15 cellular contexts compared by ENCODE assay signal in the genomic region with DNA sequence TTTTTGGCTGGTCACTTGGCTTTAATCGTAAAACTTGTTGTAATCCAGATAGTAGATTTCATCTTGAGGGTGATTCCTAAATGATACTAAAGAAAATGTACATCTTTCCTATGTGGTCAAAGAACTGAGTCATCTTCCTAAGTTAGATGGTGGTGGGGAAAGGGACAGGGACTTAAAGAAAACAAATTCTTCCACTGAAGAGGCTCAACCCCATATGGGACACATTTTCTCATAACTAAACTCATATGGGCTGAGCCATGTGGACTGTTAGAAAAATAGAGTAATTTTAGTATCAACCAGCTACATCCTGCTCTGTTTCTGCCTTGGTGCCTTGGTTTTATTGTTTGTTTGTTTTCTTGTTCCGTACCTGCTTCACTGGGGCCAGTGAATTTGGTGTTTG.
A peak's percentile ranks its signal among the peaks of the same experiment; 100 is the strongest.
DNase-seq lines count a peak whose midpoint lies in the region; ATAC-seq and TF ChIP-seq lines count a peak whose summit lies in the region.
"Had no signal": no experiment of that assay in that cellular context is flagged by ENCODE, and none has a peak within 500 bp of the region (broad histone marks: within the 10 kb centered on the region; RNA-seq: fewer than 3 reads in every experiment).

No MANE protein-coding gene starts in this region.

- no peak for ATAC-seq in GM23338
- ATAC-seq: A549; CD8-positive, alpha-beta T cell; HCT116 had no signal

- peaks cover 14% of the 10 kb centered on the region for H3K9me3 Mint-ChIP-seq in activated naive CD4-positive, alpha-beta T cell treated with anti-CD3 and anti-CD28 coated beads, Interleukin-2, amount 50 U/mL, for 24 hours
- no peaks in the 10 kb centered on the region for H3K9me3 Mint-ChIP-seq in GM23338
- H3K9me3 Mint-ChIP-seq in activated T-helper 1 cell treated with anti-CD3 and anti-CD28 coated beads, Interleukin-12 subunit alpha, Interleukin-12 subunit beta, Interleukin-2, Interleukin-4 antibody, amounts not matched to agents 30 ng/mL and 10 ng/mL and 1 ng/mL, durations not matched to agents 14 hours and 24 hours and 36 hours = no peaks in the 10 kb centered on the region
- no peaks in the 10 kb centered on the region for H3K9me3 Mint-ChIP-seq in nephron progenitor cell
- no peaks in the 10 kb centered on the region for H3K9me3 Mint-ChIP-seq in Calu3 (ENCODE audit: low read depth, unreplicated experiment)
- H3K9me3 Mint-ChIP-seq: CD8-positive, alpha-beta T cell had no signal

- no peaks in the 10 kb centered on the region for H3F3A ChIP-seq in GM23338 (replicated peaks; ENCODE audit: low read depth)

- CTCF ChIA-PET in Calu3 (lab: Charles Lee) = no interaction called here

- H2AFZ ChIP-seq in GM23338 = peak overlapping the region; percentile 8; the same call in 1 of the 2 replicates

- TF ChIP-seq CTCF in GM23338 (conservative IDR thresholded peaks at IDR 0.05; ENCODE audit: low read depth in 2 of 2) = no peak
- no peak for TF ChIP-seq CTCF in nephron progenitor cell (IDR thresholded peaks at IDR 0.05)
- no peak for TF ChIP-seq CTCF in Calu3 (IDR thresholded peaks at IDR 0.05; ENCODE audit: unreplicated experiment)

- H3K4me3 Mint-ChIP-seq in activated naive CD4-positive, alpha-beta T cell treated with anti-CD3 and anti-CD28 coated beads, Interleukin-2, amount 50 U/mL, for 24 hours = no peak overlapping the region
- H3K4me3 Mint-ChIP-seq in GM23338 (no peak overlapping the region), nephron progenitor cell (no peak overlapping the region), Calu3 (ENCODE audit: low read depth, unreplicated experiment) (no peak overlapping the region)
- H3K4me3 Mint-ChIP-seq in activated T-helper 1 cell treated with anti-CD3 and anti-CD28 coated beads, Interleukin-12 subunit alpha, Interleukin-12 subunit beta, Interleukin-2, Interleukin-4 antibody, amounts not matched to agents 30 ng/mL and 10 ng/mL and 1 ng/mL, durations not matched to agents 14 hours and 24 hours and 36 hours = no peak overlapping the region
- H3K4me3 Mint-ChIP-seq: CD14-positive monocyte; CD8-positive, alpha-beta T cell had no signal

- H3K36me3 ChIP-seq in GM23338 (ENCODE audit: insufficient read depth) = no peaks in the 10 kb centered on the region

- H3K4me1 ChIP-seq in GM23338 (ENCODE audit: insufficient read depth) = peaks cover 21% of the 10 kb centered on the region
- H3K4me1 ChIP-seq: A549 had no signal

- no TSS peak for BruUV-seq in Calu3 (replicated peaks; lab: Mats Ljungman, UMichigan)

- no peaks in the 10 kb centered on the region for H3K27me3 Mint-ChIP-seq in activated naive CD4-positive, alpha-beta T cell treated with anti-CD3 and anti-CD28 coated beads, Interleukin-2, amount 50 U/mL, for 24 hours
- peaks cover 3% of the 10 kb centered on the region for H3K27me3 Mint-ChIP-seq in GM23338 (ENCODE audit: insufficient read depth, low read depth, poor library complexity)
- H3K27me3 Mint-ChIP-seq in activated T-helper 1 cell treated with anti-CD3 and anti-CD28 coated beads, Interleukin-12 subunit alpha, Interleukin-12 subunit beta, Interleukin-2, Interleukin-4 antibody, amounts not matched to agents 30 ng/mL and 10 ng/mL and 1 ng/mL, durations not matched to agents 14 hours and 24 hours and 36 hours (ENCODE audit: insufficient read depth) = no peaks in the 10 kb centered on the region
- peaks cover 2% of the 10 kb centered on the region for H3K27me3 Mint-ChIP-seq in nephron progenitor cell (ENCODE audit: low read depth, poor library complexity)
- peaks cover 52% of the 10 kb centered on the region for H3K27me3 Mint-ChIP-seq in Calu3 (ENCODE audit: unreplicated experiment)

- peaks cover 81% of the 10 kb centered on the region for H3K4me1 Mint-ChIP-seq in activated naive CD4-positive, alpha-beta T cell treated with anti-CD3 and anti-CD28 coated beads, Interleukin-2, amount 50 U/mL, for 24 hours
- peaks cover 36% of the 10 kb centered on the region for H3K4me1 Mint-ChIP-seq in GM23338
- peaks cover 54% of the 10 kb centered on the region for H3K4me1 Mint-ChIP-seq in activated T-helper 1 cell treated with anti-CD3 and anti-CD28 coated beads, Interleukin-12 subunit alpha, Interleukin-12 subunit beta, Interleukin-2, Interleukin-4 antibody, amounts not matched to agents 30 ng/mL and 10 ng/mL and 1 ng/mL, durations not matched to agents 14 hours and 24 hours and 36 hours (ENCODE audit: low read depth)
- H3K4me1 Mint-ChIP-seq in nephron progenitor cell = peaks cover 69% of the 10 kb centered on the region
- no peaks in the 10 kb centered on the region for H3K4me1 Mint-ChIP-seq in Calu3 (ENCODE audit: low read depth, unreplicated experiment)
- H3K4me1 Mint-ChIP-seq: CD14-positive monocyte had no signal

- no peaks in the 10 kb centered on the region for H3K9me2 ChIP-seq in GM23338 (ENCODE audit: insufficient read depth)

- H3K27ac ChIP-seq in GM23338 (ENCODE audit: low read depth) = no peak overlapping the region
- no peak overlapping the region for H3K27ac ChIP-seq in caudate nucleus (ENCODE audit: low read depth, low read length)
- H3K27ac ChIP-seq: A549 had no signal

- H3K27me3 ChIP-seq in GM23338 (ENCODE audit: insufficient read depth) = no peaks in the 10 kb centered on the region

- H3K27ac Mint-ChIP-seq in activated naive CD4-positive, alpha-beta T cell treated with anti-CD3 and anti-CD28 coated beads, Interleukin-2, amount 50 U/mL, for 24 hours = peak overlapping the region; percentile 79
- peak overlapping the region; percentile 5; the same call in 1 of the 2 replicates for H3K27ac Mint-ChIP-seq in GM23338
- H3K27ac Mint-ChIP-seq in activated T-helper 1 cell treated with anti-CD3 and anti-CD28 coated beads, Interleukin-12 subunit alpha, Interleukin-12 subunit beta, Interleukin-2, Interleukin-4 antibody, amounts not matched to agents 30 ng/mL and 10 ng/mL and 1 ng/mL, durations not matched to agents 14 hours and 24 hours and 36 hours = peak overlapping the region; percentile 30
- peak overlapping the region; percentile 59 for H3K27ac Mint-ChIP-seq in nephron progenitor cell
- H3K27ac Mint-ChIP-seq in Calu3 (ENCODE audit: unreplicated experiment) = no peak overlapping the region
- H3K27ac Mint-ChIP-seq: CD14-positive monocyte; CD8-positive, alpha-beta T cell had no signal

- no peak for DNase-seq in activated naive CD4-positive, alpha-beta T cell (lab: John Stamatoyannopoulos, UW)
- DNase-seq in GM23338 (ENCODE audit: low spot score) (no peak), nephron progenitor cell (no peak), caudate nucleus (lab: John Stamatoyannopoulos, UW) (no peak), Calu3 (no peak)
- no peak for DNase-seq in activated T-helper 1 cell treated with anti-CD3 and anti-CD28 coated beads, Interleukin-12 subunit alpha, Interleukin-12 subunit beta, Interleukin-2, Interleukin-4 antibody, amounts not matched to agents 30 ng/mL and 10 ng/mL and 1 ng/mL, durations not matched to agents 14 hours and 24 hours and 36 hours (ENCODE audit: low spot score)
- DNase-seq: CD8-positive, alpha-beta T cell; COR-L47; DND-41; GDM1; IMR-90 had no signal

- intact Hi-C loops in activated T-helper 1 cell treated with anti-CD3 and anti-CD28 coated beads, Interleukin-12 subunit alpha, Interleukin-12 subunit beta, Interleukin-2, Interleukin-4 antibody, amounts not matched to agents 30 ng/mL and 10 ng/mL and 1 ng/mL, durations not matched to agents 14 hours and 24 hours and 36 hours (cut with micrococcal nuclease) = no loop called here
- intact Hi-C loops in Calu3 (cut with micrococcal nuclease; ENCODE audit: unreplicated experiment) = no loop called here

- H3K36me3 Mint-ChIP-seq in activated naive CD4-positive, alpha-beta T cell treated with anti-CD3 and anti-CD28 coated beads, Interleukin-2, amount 50 U/mL, for 24 hours = peaks cover 26% of the 10 kb centered on the region
- H3K36me3 Mint-ChIP-seq in GM23338 (ENCODE audit: low read depth) (no peaks in the 10 kb centered on the region), nephron progenitor cell (ENCODE audit: low read depth) (peaks cover 34% of the 10 kb centered on the region), Calu3 (ENCODE audit: insufficient read depth, unreplicated experiment) (no peaks in the 10 kb centered on the region)
- peaks cover 6% of the 10 kb centered on the region for H3K36me3 Mint-ChIP-seq in activated T-helper 1 cell treated with anti-CD3 and anti-CD28 coated beads, Interleukin-12 subunit alpha, Interleukin-12 subunit beta, Interleukin-2, Interleukin-4 antibody, amounts not matched to agents 30 ng/mL and 10 ng/mL and 1 ng/mL, durations not matched to agents 14 hours and 24 hours and 36 hours (ENCODE audit: low read depth)
- H3K36me3 Mint-ChIP-seq: CD14-positive monocyte; CD8-positive, alpha-beta T cell had no signal

- H3K79me2 ChIP-seq in GM23338 (replicated peaks; ENCODE audit: insufficient read depth) = no peaks in the 10 kb centered on the region

- H3K4me2 ChIP-seq in GM23338 = peak overlapping the region; percentile 46; the same call in 1 of the 2 replicates
- H3K4me2 ChIP-seq: A549 had no signal

- no peaks in the 10 kb centered on the region for H4K20me1 ChIP-seq in GM23338 (replicated peaks; ENCODE audit: insufficient read depth)

- no peak overlapping the region for H3K4me3 ChIP-seq in GM23338
- H3K4me3 ChIP-seq: A549 had no signal

TF ChIP-seq in GM23338, 12 proteins besides CTCF, POLR2A, EP300 and RAD21:
- TF ChIP-seq EZH2phosphoT487 (IDR thresholded peaks at IDR 0.05; ENCODE audit: unreplicated experiment) = no peak
- TF ChIP-seq STAT1 (IDR thresholded peaks at IDR 0.05; ENCODE audit: unreplicated experiment) = no peak
- TF ChIP-seq ETS1 (IDR thresholded peaks at IDR 0.05) = no peak
